ENCODE assay signal across 2 cellular contexts in genomic region chr1:24945354-24946326, GRCh38.
A peak's percentile ranks its signal among the peaks of the same experiment; 100 is the strongest.
TF ChIP-seq lines count a peak whose summit lies in the region.

No MANE protein-coding gene starts in this region.

TF ChIP-seq in SK-N-SH, 30 proteins besides CTCF, POLR2A, EP300 and RAD21:
- no peak for TF ChIP-seq SIN3A (IDR thresholded peaks at IDR 0.05; ENCODE audit: borderline replicate concordance, low read depth, low read length)
- no peak for TF ChIP-seq IRF3 (IDR thresholded peaks at IDR 0.05; ENCODE audit: low read depth, low read length)
- no peak for TF ChIP-seq SMC3 (IDR thresholded peaks at IDR 0.05; ENCODE audit: low read depth, low read length)
- no peak for TF ChIP-seq EZH2phosphoT487 (IDR thresholded peaks at IDR 0.05; ENCODE audit: borderline replicate concordance, low read depth)
- TF ChIP-seq RCOR1 (IDR thresholded peaks at IDR 0.05; ENCODE audit: low read length): peak; percentile 11; the same call in 1 of the 2 replicates
- TF ChIP-seq YY1 (IDR thresholded peaks at IDR 0.05; ENCODE audit: low read depth): no peak
- no peak for TF ChIP-seq NFIC (IDR thresholded peaks at IDR 0.05; ENCODE audit: borderline replicate concordance)
- no peak for TF ChIP-seq NRF1 (IDR thresholded peaks at IDR 0.05; ENCODE audit: low read depth, low read length)

TF ChIP-seq in H1, 55 proteins besides CTCF, POLR2A, EP300 and RAD21:
- TF ChIP-seq CBX5 (IDR thresholded peaks at IDR 0.05; ENCODE audit: low read depth, low read length): no peak
- TF ChIP-seq KDM1A (IDR thresholded peaks at IDR 0.05; ENCODE audit: borderline replicate concordance, low read length): peak; percentile 60; the same call in 1 of the 2 replicates
